Comparison of ENCODE assay signal across 8 cellular contexts in genomic region chr2:119544075-119545031, GRCh38. TPM values are rescaled to one million over a fixed set of nuclear protein-coding genes. Genes with fewer than 3 reads are reported as not detected.
DNase-seq lines count a peak whose midpoint lies in the region; ATAC-seq and TF ChIP-seq lines count a peak whose summit lies in the region.

TSS of gene CFAP221 (plus strand) at chr2:119544449. CDS start at chr2:119546132, 1,683 bp downstream.

- no peak for TF ChIP-seq CTCF in glutamatergic neuron (IDR thresholded peaks at IDR 0.05; ENCODE audit: partially characterized antibody, unreplicated experiment)
- TF ChIP-seq CTCF in tibial nerve (IDR thresholded peaks at IDR 0.05), result peak in 1 of 5 experiments; percentile 23

- peaks cover 0 to 12% (median 2%) of the 10 kb centered on the region in 4 donors for H3K4me1 ChIP-seq in tibial nerve

- H3K36me3 Mint-ChIP-seq in activated naive CD4-positive, alpha-beta T cell treated with anti-CD3 and anti-CD28 coated beads, Interleukin-2, amount 50 U/mL, for 72 hours, result peaks cover 0 to 13% of the 10 kb centered on the region in 2 donors
- no peaks in the 10 kb centered on the region for H3K36me3 Mint-ChIP-seq in glutamatergic neuron (ENCODE audit: unreplicated experiment)

- no peaks in the 10 kb centered on the region for H3K36me3 ChIP-seq in tibial nerve

- DNase-seq in A172 (ENCODE audit: low spot score), result peak; percentile 62
- DNase-seq in NCI-H748 treated with DMSO at 0.1 percent for 48 hours (lab: John Stamatoyannopoulos, UW), result peak; percentile 19
- DNase-seq in activated naive CD4-positive, alpha-beta T cell treated with anti-CD3 and anti-CD28 coated beads, Interleukin-2, amount 50 U/mL, for 72 hours (ENCODE audit: low spot score in 2 of 2), result peak in 1 of 2 donors; percentile 69
- DNase-seq in glutamatergic neuron, result peak; percentile 87
- peak; percentile 9 for DNase-seq in non-pigmented ciliary epithelial cell (ENCODE audit: low read depth)
- DNase-seq in tibial nerve (ENCODE audit: low spot score in 2 of 2), result peak in 1 of 2 donors; percentile 34

- peaks cover 5% of the 10 kb centered on the region for H3K4me1 Mint-ChIP-seq in glutamatergic neuron (ENCODE audit: low read depth, unreplicated experiment)

- H3K27me3 ChIP-seq in tibial nerve, result peaks cover 0 to 38% of the 10 kb centered on the region in 2 donors

- peak within 1 kb of the TSS; percentile 84 for H3K4me3 Mint-ChIP-seq in glutamatergic neuron (ENCODE audit: unreplicated experiment)

- peak within 1 kb of the TSS; percentile 23 to 62 (median 42) for H3K4me3 ChIP-seq in tibial nerve

- ATAC-seq in GM18517 (IDR thresholded peaks at IDR 0.05; ENCODE audit: unreplicated experiment) (peak; percentile 70), HG03280 (IDR thresholded peaks at IDR 0.05; ENCODE audit: unreplicated experiment) (peak; percentile 76)
- peak; percentile 69 to 91 for ATAC-seq in activated naive CD4-positive, alpha-beta T cell treated with anti-CD3 and anti-CD28 coated beads, Interleukin-2, amount 50 U/mL, for 72 hours

- H3K9me3 Mint-ChIP-seq in activated naive CD4-positive, alpha-beta T cell treated with anti-CD3 and anti-CD28 coated beads, Interleukin-2, amount 50 U/mL, for 72 hours, result no peaks in the 10 kb centered on the region
- H3K9me3 Mint-ChIP-seq in glutamatergic neuron (ENCODE audit: unreplicated experiment), result peaks cover 4% of the 10 kb centered on the region

- H3K9me3 ChIP-seq in tibial nerve, result no peaks in the 10 kb centered on the region

- H3K27ac ChIP-seq in tibial nerve, result peak within 1 kb of the TSS in 1 of 4 donors; percentile 16

- WGBS in tibial nerve, 2 donors, result 4 to 6% methylated on average over 64 to 84 of the region's 91 CpGs

- TF ChIP-seq POLR2A in tibial nerve (IDR thresholded peaks at IDR 0.05), result no peak

- H3K27me3 Mint-ChIP-seq in glutamatergic neuron (ENCODE audit: unreplicated experiment), result peaks cover 3% of the 10 kb centered on the region

- no peak for TF ChIP-seq EP300 in tibial nerve (IDR thresholded peaks at IDR 0.05)

- H3K27ac Mint-ChIP-seq in activated naive CD4-positive, alpha-beta T cell treated with anti-CD3 and anti-CD28 coated beads, Interleukin-2, amount 50 U/mL, for 72 hours, result no peak within 1 kb of the TSS
- H3K27ac Mint-ChIP-seq in glutamatergic neuron (ENCODE audit: unreplicated experiment), result no peak within 1 kb of the TSS

RNA-seq across cellular contexts. Expression of gene CFAP221, which starts in this region (rescaled TPM):
- total RNA-seq in A172 (2014; rRNA removed; shearing (Covaris generic)), result 0.22 and 0.57 TPM in 2 replicates
- total RNA-seq in activated naive CD4-positive, alpha-beta T cell treated with anti-CD3 and anti-CD28 coated beads, Interleukin-2, amount 50 U/mL, for 72 hours, result not detected
- total RNA-seq in glutamatergic neuron (ENCODE audit: unreplicated experiment) (0.34 TPM), tibial nerve (1 to 10 TPM in 1 of 4 donors, under 1 TPM in 2, not detected in 1; 0.30 to 1.7 (median 0.42) TPM)

Comparison
In these comparisons a context has a peak if more than half of its experiments do, and no peak if none do; other contexts are left out.
1. Peak in DNase-seq in A172; RNA of the gene not detected or under 1 TPM.
2. Peak in ATAC-seq in activated naive CD4-positive, alpha-beta T cell treated with anti-CD3 and anti-CD28 coated beads, Interleukin-2, amount 50 U/mL, for 72 hours; RNA of the gene not detected or under 1 TPM.
3. Peak in DNase-seq in glutamatergic neuron; RNA of the gene not detected or under 1 TPM.